ENCODE assay signal across 8 cellular contexts in genomic region chr3:44976002-44976815, GRCh38. TPM values are rescaled to one million over a fixed set of nuclear protein-coding genes. Genes with fewer than 3 reads are reported as not detected.
DNase-seq lines count a peak whose midpoint lies in the region; ATAC-seq, FAIRE-seq and TF ChIP-seq lines count a peak whose summit lies in the region.

EXOSC7 (plus strand) TSS chr3:44976244; CDS start chr3:44976278, 34 bp downstream.
ZDHHC3 (minus strand) TSS chr3:44976174; CDS start chr3:44959436, 16,738 bp downstream.

- no peak for TF ChIP-seq CTCF in GM13977 (IDR thresholded peaks at IDR 0.05; ENCODE audit: extremely low read depth, insufficient read depth, missing control alignments)
- peak in 1 of 2 donors; percentile 32 for TF ChIP-seq CTCF in right atrium auricular region (IDR thresholded peaks at IDR 0.05)

- H3K27me3 ChIP-seq in right atrium auricular region = no peaks in the 10 kb centered on the region

- no peaks in the 10 kb centered on the region for H3K36me3 ChIP-seq in right atrium auricular region

- DNase-seq in GM13977 (ENCODE audit: low spot score) (peak; percentile 96), NCI-H1105 (lab: John Stamatoyannopoulos, UW) (peak; percentile 71), anterior cingulate cortex (lab: John Stamatoyannopoulos, UW) (peak in 57 of 58 donors; percentile 33 to 89 (median 81)), right atrium auricular region (ENCODE audit: low spot score) (peak; percentile 85), putamen (ENCODE audit: low spot score) (peak; percentile 85), urothelium cell line (ENCODE audit: low spot score) (peak; percentile 96)

- intact Hi-C loops in T-helper 2 cell treated with Interferon-gamma antibody and Interleukin-4, amounts not matched to agents 100 ng/mL and 5 ng/mL, for 36 hours (cut with micrococcal nuclease) = loop anchor here (1.0 to 10.0 kb wide), 4 partner anchors 114 to 639 kb away; partner anchors contain the start of genes KIAA1143, KIF15, TCAIM and TMEM42

- H3K27ac ChIP-seq in right atrium auricular region = peak within 1 kb of the TSS; percentile 89 to 94

- H3K4me1 ChIP-seq in right atrium auricular region = peaks cover 0 to 32% of the 10 kb centered on the region in 2 donors

- H3K9me3 ChIP-seq in right atrium auricular region = no peaks in the 10 kb centered on the region

- H3K4me3 ChIP-seq in right atrium auricular region = peak within 1 kb of the TSS; percentile 98 to 99

- in situ Hi-C loops in GM13977 (cut with MboI; ENCODE audit: low pct_unique_long_range_greater_than_20kb, low sequenced_read_pairs, unreplicated experiment) = no loop called here

- FAIRE-seq in urothelium cell line (lab: Jason Lieb, UNC) = peak; percentile 90

- ATAC-seq in HG02623 (IDR thresholded peaks at IDR 0.05; ENCODE audit: unreplicated experiment) = peak; percentile 76

RNA-seq across cellular contexts. Expression of gene EXOSC7, which starts in this region (rescaled TPM):
- total RNA-seq in T-helper 2 cell treated with Interferon-gamma antibody and Interleukin-4, amounts not matched to agents 100 ng/mL and 5 ng/mL, for 36 hours = 54.6 and 57.5 TPM in 2 replicates
- total RNA-seq in right atrium auricular region = 10 to 100 TPM; 38.9 to 52.5 TPM

RNA-seq across cellular contexts. Expression of gene ZDHHC3, which starts in this region (rescaled TPM):
- total RNA-seq in T-helper 2 cell treated with Interferon-gamma antibody and Interleukin-4, amounts not matched to agents 100 ng/mL and 5 ng/mL, for 36 hours = 51.8 and 52.6 TPM in 2 replicates
- total RNA-seq in right atrium auricular region = 10 to 100 TPM; 40.6 to 60.5 TPM

Comparison
In these comparisons a context has a peak if more than half of its experiments do, and no peak if none do; other contexts are left out.
1. Peak in every context shown above with its lines: DNase-seq, ATAC-seq, H3K4me3 ChIP-seq and H3K27ac ChIP-seq.